20 cellular contexts compared by ENCODE assay signal in genomic region chr2:70775148-70775547, GRCh38. TPM values are rescaled to one million over a fixed set of nuclear protein-coding genes. Genes with fewer than 3 reads are reported as not detected.
DNase-seq lines count a peak whose midpoint lies in the region; ATAC-seq and TF ChIP-seq lines count a peak whose summit lies in the region.
"Had no signal": no experiment of that assay in that cellular context is flagged by ENCODE, and none has a peak within 500 bp of the region (broad histone marks: within the 10 kb centered on the region; RNA-seq: fewer than 3 reads in every experiment).

No MANE protein-coding gene starts in this region.

- DNase-seq in NCI-H82 (lab: John Stamatoyannopoulos, UW) (peak; percentile 62), NCI-H82 treated with DMSO at 0.1 percent for 48 hours (lab: John Stamatoyannopoulos, UW; ENCODE audit: unreplicated experiment) (no peak), A172 (ENCODE audit: low spot score) (peak; percentile 52), NOMO-1 treated with DMSO at 0.1 percent for 48 hours (lab: John Stamatoyannopoulos, UW; ENCODE audit: unreplicated experiment) (peak; percentile 42), erythroblast (lab: John Stamatoyannopoulos, UW) (peak; percentile 11 to 22), ureter (ENCODE audit: low spot score) (no peak)
- DNase-seq: 8988T; CD4-positive, CD25-positive, alpha-beta regulatory T cell; CD8-positive, alpha-beta memory T cell; COR-L47; DMS 273 treated with DMSO at 0.1 percent for 48 hours; DMS53; DND-41; EL; H9 had no signal

- ATAC-seq in GM19467 (IDR thresholded peaks at IDR 0.05; ENCODE audit: unreplicated experiment) = no peak
- ATAC-seq: GM12878 had no signal

- no peak for TF ChIP-seq POLR2A in erythroblast (IDR thresholded peaks at IDR 0.05; ENCODE audit: low read length)

RNA-seq across cellular contexts. Expression of gene ADD2, which starts 7.1 kb away (rescaled TPM):
- total RNA-seq in A172 (2014; rRNA removed; shearing (Covaris generic)) = 47.5 and 50.5 TPM in 2 replicates
- 2.1 TPM for total RNA-seq in ureter

RNA-seq across cellular contexts. Expression of gene FIGLA, which starts 15.3 kb away (rescaled TPM):
- total RNA-seq in A172 (2014; rRNA removed; shearing (Covaris generic)) = not detected in 2 replicates
- not detected for total RNA-seq in ureter
- total RNA-seq: B cell; CD4-positive, CD25-positive, alpha-beta regulatory T cell; CD8-positive, alpha-beta memory T cell; G401; GM12878; H1; H9 had no signal

RNA-seq across cellular contexts. Expression of gene CLEC4F, which starts 45.3 kb away (rescaled TPM):
- total RNA-seq in A172 (2014; rRNA removed; shearing (Covaris generic)) = not detected in 2 replicates
- total RNA-seq in ureter = 1.2 TPM
- total RNA-seq: B cell; CD4-positive, CD25-positive, alpha-beta regulatory T cell; CD8-positive, alpha-beta memory T cell; GM12878; H1; H9 had no signal

Comparison
In these comparisons a context has a peak if more than half of its experiments do, and no peak if none do; other contexts are left out.
1. DNase-seq: peak in NCI-H82 (single experiment), A172 (single experiment), NOMO-1 treated with DMSO at 0.1 percent for 48 hours (single experiment) and erythroblast (2 of 2); none in NCI-H82 treated with DMSO at 0.1 percent for 48 hours (single experiment) and ureter (single experiment).
2. RNA of gene ADD2, which starts 7.1 kb away (total RNA-seq): 47.5 to 50.5 TPM in A172; 2.1 TPM in ureter (single experiment); every median in the first group is over 10 times any median in the second.